In the genomic region with DNA sequence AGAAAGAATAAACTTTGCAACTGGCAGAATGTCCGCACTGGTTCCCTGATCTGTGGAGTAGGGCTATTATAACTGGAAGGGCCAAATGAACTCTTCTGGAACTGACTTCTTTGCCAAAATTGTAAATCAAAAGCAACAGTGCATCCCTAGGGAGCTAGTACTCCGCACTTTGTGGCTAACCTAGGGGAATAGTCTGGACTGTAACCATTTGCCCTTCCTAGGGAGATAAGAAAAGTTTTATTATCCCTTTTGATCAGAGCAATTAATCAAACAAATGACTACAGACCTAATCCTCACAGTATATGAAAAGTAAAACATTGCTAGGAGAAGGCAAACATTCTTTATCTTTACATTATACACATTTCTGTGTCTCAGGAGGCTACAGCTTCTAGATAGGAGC, we compare ENCODE assay signal across 30 cellular contexts.
"Had no signal": no experiment of that assay in that cellular context is flagged by ENCODE, and none has a peak within 500 bp of the region (broad histone marks: within the 10 kb centered on the region; RNA-seq: fewer than 3 reads in every experiment).

No MANE protein-coding gene starts in this region.

- H3K4me1 ChIP-seq: colonic mucosa, pancreas, upper lobe of right lung had no signal

- H3K36me3 Mint-ChIP-seq: immature natural killer cell; naive thymus-derived CD8-positive, alpha-beta T cell had no signal

- H3K9me3 Mint-ChIP-seq: dendritic cell treated with granulocyte-macrophage colony-stimulating factor and Interleukin-4, amounts not matched to agents 40 ng/mL and 50 ng/mL, for 4 days; endodermal cell; immature natural killer cell; naive thymus-derived CD8-positive, alpha-beta T cell; neural crest cell; stimulated activated naive CD8-positive, alpha-beta T cell treated with anti-CD3 and anti-CD28 coated beads, Interleukin-15, amount 100 ng/mL, for 72 hours had no signal

- H3K36me3 ChIP-seq: colonic mucosa, lower lobe of right lung, neutrophil, pancreas, right lobe of liver, suprapubic skin, transverse colon, upper lobe of right lung, uterus had no signal

- H3K4me2 ChIP-seq: smooth muscle cell had no signal

- H3K9me3 ChIP-seq: colonic mucosa, lower lobe of right lung, neutrophil, pancreas, right lobe of liver, suprapubic skin, transverse colon, upper lobe of right lung, uterus had no signal

- ATAC-seq: esophagus mucosa; left colon; left ventricle myocardium superior; lower lobe of right lung; naive thymus-derived CD8-positive, alpha-beta T cell; pancreas; right lobe of liver; stimulated activated naive CD8-positive, alpha-beta T cell treated with anti-CD3 and anti-CD28 coated beads, Interleukin-15, amount 100 ng/mL, for 72 hours; upper lobe of right lung had no signal

- H3K4me3 ChIP-seq: colonic mucosa, lower lobe of right lung, pancreas, right lobe of liver, smooth muscle cell, suprapubic skin, transverse colon, upper lobe of right lung, uterus had no signal

- H3K4me3 Mint-ChIP-seq: dendritic cell treated with granulocyte-macrophage colony-stimulating factor and Interleukin-4, amounts not matched to agents 40 ng/mL and 50 ng/mL, for 4 days; endodermal cell; immature natural killer cell; naive thymus-derived CD8-positive, alpha-beta T cell; neural crest cell; stimulated activated naive CD8-positive, alpha-beta T cell treated with anti-CD3 and anti-CD28 coated beads, Interleukin-15, amount 100 ng/mL, for 72 hours had no signal

- H3K27ac Mint-ChIP-seq: dendritic cell treated with granulocyte-macrophage colony-stimulating factor and Interleukin-4, amounts not matched to agents 40 ng/mL and 50 ng/mL, for 4 days; endodermal cell; immature natural killer cell; naive thymus-derived CD8-positive, alpha-beta T cell; stimulated activated naive CD8-positive, alpha-beta T cell treated with anti-CD3 and anti-CD28 coated beads, Interleukin-15, amount 100 ng/mL, for 72 hours had no signal

- H3K27ac ChIP-seq: colonic mucosa, epithelial cell of prostate, lower lobe of right lung, neutrophil, pancreas, right lobe of liver, suprapubic skin, transverse colon, upper lobe of right lung, uterus had no signal

- DNase-seq: colonic mucosa; effector CD8-positive, alpha-beta T cell; endodermal cell; foreskin melanocyte; hypothalamus; immature natural killer cell; islet precursor cell; kidney glomerular epithelial cell; left colon; left ventricle myocardium superior; lower lobe of right lung; naive thymus-derived CD8-positive, alpha-beta T cell; pancreas; right lobe of liver; stimulated activated CD4-positive, alpha-beta T cell treated with anti-CD3 and anti-CD28 coated beads, Interleukin-12 subunit alpha, Interleukin-12 subunit beta, amount 100 ng/mL, for 4 hours; stimulated activated CD4-positive, alpha-beta T cell treated with anti-CD3 and anti-CD28 coated beads, Interleukin-1b, Interleukin-23, amount 100 ng/mL, for 48 hours; stimulated activated CD4-positive, alpha-beta T cell treated with anti-CD3 and anti-CD28 coated beads, Interleukin-4, amount 100 ng/mL, for 1 hour; stimulated activated CD8-positive, alpha-beta memory T cell treated with anti-CD3 and anti-CD28 coated beads, Interleukin-4, amount 100 ng/mL, for 48 hours; stimulated activated naive CD4-positive, alpha-beta T cell; stimulated activated naive CD8-positive, alpha-beta T cell treated with anti-CD3 and anti-CD28 coated beads, Interleukin-15, amount 100 ng/mL, for 72 hours; transverse colon; upper lobe of right lung; uterus had no signal
